In genomic region chr5:174198541-174198940, GRCh38 we compare ENCODE assay signal across 24 cellular contexts.
DNase-seq lines count a peak whose midpoint lies in the region; ATAC-seq, FAIRE-seq and TF ChIP-seq lines count a peak whose summit lies in the region.
"Had no signal": no experiment of that assay in that cellular context is flagged by ENCODE, and none has a peak within 500 bp of the region (broad histone marks: within the 10 kb centered on the region; RNA-seq: fewer than 3 reads in every experiment).

No MANE protein-coding gene starts in this region.

- H2AFZ ChIP-seq in HepG2 (ENCODE audit: low read length): no peak overlapping the region

- H3K4me3 ChIP-seq in HepG2 (replicated peaks in 1 of 3; ENCODE audit: insufficient read depth in 1 of 3, low read depth in 2 of 3, low read length in 3 of 3) (no peak overlapping the region), right lobe of liver (no peak overlapping the region)
- H3K4me3 ChIP-seq: A549, HAP-1 had no signal

- no peak overlapping the region for H3K9ac ChIP-seq in HepG2 (ENCODE audit: insufficient read depth, low read depth, low read length)

- H3K4me3 Mint-ChIP-seq in activated CD4-positive, alpha-beta T cell treated with anti-CD3 and anti-CD28 coated beads, Interleukin-2, amount 10 ng/mL, durations not matched to agents 7 days and 5 days: no peak overlapping the region
- H3K4me3 Mint-ChIP-seq in activated CD8-positive, alpha-beta T cell treated with anti-CD3 and anti-CD28 coated beads, Interleukin-2, amount 10 ng/mL, durations not matched to agents 7 days and 5 days: no peak overlapping the region
- H3K4me3 Mint-ChIP-seq: CD4-positive, alpha-beta memory T cell; HFFc6 had no signal

- no peaks in the 10 kb centered on the region; a peak in 1 of 5 replicates for H3K27me3 ChIP-seq in HepG2 (ENCODE audit: control insufficient read depth in 1 of 2, insufficient read depth in 2 of 2, low read length in 2 of 2)
- H3K27me3 ChIP-seq in right lobe of liver: no peaks in the 10 kb centered on the region

- TF ChIP-seq CTCF in HepG2 (CRISPR knock-in tag; IDR thresholded peaks at IDR 0.05) (no peak), right lobe of liver (IDR thresholded peaks at IDR 0.05) (no peak)

- no peaks in the 10 kb centered on the region for H3K9me3 Mint-ChIP-seq in activated CD4-positive, alpha-beta T cell treated with anti-CD3 and anti-CD28 coated beads, Interleukin-2, amount 10 ng/mL, durations not matched to agents 7 days and 5 days
- H3K9me3 Mint-ChIP-seq in activated CD8-positive, alpha-beta T cell treated with anti-CD3 and anti-CD28 coated beads, Interleukin-2, amount 10 ng/mL, durations not matched to agents 7 days and 5 days (ENCODE audit: insufficient read depth): no peaks in the 10 kb centered on the region

- FAIRE-seq in HepG2 (lab: Jason Lieb, UNC): no peak
- FAIRE-seq: A549, G401.6, GM12892, H54 had no signal

- BruUV-seq in HepG2 (replicated peaks; lab: Mats Ljungman, UMichigan): no TSS peak

- H4K20me1 ChIP-seq in HepG2 (ENCODE audit: insufficient read depth, low read length): no peaks in the 10 kb centered on the region

- no peak for ATAC-seq in HepG2
- no peak for ATAC-seq in right lobe of liver
- ATAC-seq in SK-N-SH treated with all-trans-retinoic acid at 6 μM for 48 hours: peak; percentile 19; the same call in 1 of the 3 replicates
- ATAC-seq in activated CD8-positive, alpha-beta T cell treated with anti-CD3 and anti-CD28 coated beads, Interleukin-2, amount 10 ng/mL, durations not matched to agents 7 days and 5 days: no peak
- no peak for ATAC-seq in HG02763 (IDR thresholded peaks at IDR 0.05; ENCODE audit: unreplicated experiment)

- CTCF ChIA-PET in HepG2 (lab: Yijun Ruan, JAX; ENCODE audit: low intra/inter-chr PET ratio, low total read pairs): no interaction called here
- CTCF ChIA-PET in activated CD4-positive, alpha-beta T cell treated with anti-CD3 and anti-CD28 coated beads, Interleukin-2, amount 10 ng/mL, durations not matched to agents 7 days and 5 days (lab: Charles Lee): no interaction called here
- CTCF ChIA-PET in activated CD8-positive, alpha-beta T cell treated with anti-CD3 and anti-CD28 coated beads, Interleukin-2, amount 10 ng/mL, durations not matched to agents 7 days and 5 days (lab: Charles Lee): no interaction called here

- no peaks in the 10 kb centered on the region for H3K4me1 ChIP-seq in HepG2 (ENCODE audit: insufficient read depth, low read length)
- no peaks in the 10 kb centered on the region for H3K4me1 ChIP-seq in right lobe of liver
- H3K4me1 ChIP-seq: A549, HAP-1 had no signal

- no peak overlapping the region for H3K4me2 ChIP-seq in HepG2 (ENCODE audit: low read depth, low read length)
- H3K4me2 ChIP-seq: A549 had no signal

- in situ Hi-C loops in HepG2 (cut with HindIII; ENCODE audit: extremely low pct_ligation_motif_present, low pct_unique_long_range_greater_than_20kb): no loop called here

- DNase-seq in HepG2 (ENCODE audit: low spot score) (no peak), right lobe of liver (no peak), RPMI7951 (ENCODE audit: low read depth) (peak; percentile 26), islet precursor cell (peak; percentile 75)
- no peak for DNase-seq in activated CD4-positive, alpha-beta T cell treated with anti-CD3 and anti-CD28 coated beads, Interleukin-2, amount 10 ng/mL, durations not matched to agents 7 days and 5 days
- DNase-seq in activated CD8-positive, alpha-beta T cell treated with anti-CD3 and anti-CD28 coated beads, Interleukin-2, amount 10 ng/mL, durations not matched to agents 7 days and 5 days: no peak
- DNase-seq: 8988T; ACHN; AML-193; C1 segment of cervical spinal cord; Calu3; CD4-positive, alpha-beta memory T cell; COR-L47; DMS53; DMS79 treated with DMSO at 0.1 percent for 48 hours; GOT3; HFFc6 had no signal

- no peaks in the 10 kb centered on the region for H3K4me1 Mint-ChIP-seq in activated CD4-positive, alpha-beta T cell treated with anti-CD3 and anti-CD28 coated beads, Interleukin-2, amount 10 ng/mL, durations not matched to agents 7 days and 5 days
- H3K4me1 Mint-ChIP-seq in activated CD8-positive, alpha-beta T cell treated with anti-CD3 and anti-CD28 coated beads, Interleukin-2, amount 10 ng/mL, durations not matched to agents 7 days and 5 days (ENCODE audit: low read depth): no peaks in the 10 kb centered on the region
- H3K4me1 Mint-ChIP-seq: CD4-positive, alpha-beta memory T cell had no signal

- TF ChIP-seq EP300 in HepG2 (IDR thresholded peaks at IDR 0.05; ENCODE audit: low read depth in 2 of 2, low read length in 2 of 2) (no peak), HepG2 (CRISPR knock-in tag; IDR thresholded peaks at IDR 0.05; ENCODE audit: borderline replicate concordance) (no peak)

- no CpG with 5 or more reads among the region's 8 CpGs for WGBS in HepG2 (ENCODE audit: low lambda C conversion rate)
- 87% methylated on average over 3 of the region's 8 CpGs for WGBS in right lobe of liver (ENCODE audit: insufficient coverage, low coverage, low lambda C conversion rate, missing lambda C conversion rate)

- H3K36me3 ChIP-seq in HepG2 (replicated peaks in 1 of 2; ENCODE audit: control insufficient read depth in 1 of 2, insufficient read depth in 2 of 2, low read length in 2 of 2): no peaks in the 10 kb centered on the region
- no peaks in the 10 kb centered on the region for H3K36me3 ChIP-seq in right lobe of liver
- H3K36me3 ChIP-seq: HAP-1 had no signal

- no peak for TF ChIP-seq RAD21 in HepG2 (CRISPR knock-in tag; IDR thresholded peaks at IDR 0.05)

- no peaks in the 10 kb centered on the region for H3K79me2 ChIP-seq in HepG2 (ENCODE audit: insufficient read depth, low read length)

- H3K27ac Mint-ChIP-seq in activated CD4-positive, alpha-beta T cell treated with anti-CD3 and anti-CD28 coated beads, Interleukin-2, amount 10 ng/mL, durations not matched to agents 7 days and 5 days: no peak overlapping the region
- H3K27ac Mint-ChIP-seq in activated CD8-positive, alpha-beta T cell treated with anti-CD3 and anti-CD28 coated beads, Interleukin-2, amount 10 ng/mL, durations not matched to agents 7 days and 5 days: no peak overlapping the region
- H3K27ac Mint-ChIP-seq: CD4-positive, alpha-beta memory T cell; HFFc6 had no signal

- POLR2A ChIA-PET in HepG2 (lab: Yijun Ruan, JAX): no interaction called here
- POLR2A ChIA-PET in activated CD4-positive, alpha-beta T cell treated with anti-CD3 and anti-CD28 coated beads, Interleukin-2, amount 10 ng/mL, durations not matched to agents 7 days and 5 days (lab: Charles Lee): no interaction called here
- POLR2A ChIA-PET in activated CD8-positive, alpha-beta T cell treated with anti-CD3 and anti-CD28 coated beads, Interleukin-2, amount 10 ng/mL, durations not matched to agents 7 days and 5 days (lab: Charles Lee): no interaction called here

- TF ChIP-seq POLR2A in HepG2 (IDR thresholded peaks at IDR 0.05; ENCODE audit: insufficient read depth in 1 of 2, low read depth in 2 of 2, low read length in 2 of 2) (no peak), right lobe of liver (IDR thresholded peaks at IDR 0.05) (no peak)

- no peaks in the 10 kb centered on the region for H3K36me3 Mint-ChIP-seq in activated CD4-positive, alpha-beta T cell treated with anti-CD3 and anti-CD28 coated beads, Interleukin-2, amount 10 ng/mL, durations not matched to agents 7 days and 5 days (ENCODE audit: low read depth)
- H3K36me3 Mint-ChIP-seq in activated CD8-positive, alpha-beta T cell treated with anti-CD3 and anti-CD28 coated beads, Interleukin-2, amount 10 ng/mL, durations not matched to agents 7 days and 5 days (ENCODE audit: low read depth): no peaks in the 10 kb centered on the region
- H3K36me3 Mint-ChIP-seq: CD4-positive, alpha-beta memory T cell had no signal

- H3K27me3 Mint-ChIP-seq in activated CD4-positive, alpha-beta T cell treated with anti-CD3 and anti-CD28 coated beads, Interleukin-2, amount 10 ng/mL, durations not matched to agents 7 days and 5 days: no peaks in the 10 kb centered on the region
- peaks cover 7% of the 10 kb centered on the region for H3K27me3 Mint-ChIP-seq in activated CD8-positive, alpha-beta T cell treated with anti-CD3 and anti-CD28 coated beads, Interleukin-2, amount 10 ng/mL, durations not matched to agents 7 days and 5 days (ENCODE audit: low read depth)

- intact Hi-C loops in HepG2 (cut with micrococcal nuclease; ENCODE audit: unreplicated experiment) (no loop called here), right lobe of liver (cut with DNase I) (no loop called here)

- no peaks in the 10 kb centered on the region for H3K9me3 ChIP-seq in HepG2 (ENCODE audit: low read length)
- no peaks in the 10 kb centered on the region for H3K9me3 ChIP-seq in right lobe of liver
- H3K9me3 ChIP-seq: HAP-1 had no signal

- H3K27ac ChIP-seq in HepG2 (ENCODE audit: extremely low read length, insufficient read depth, low read length) (no peak overlapping the region), right lobe of liver (no peak overlapping the region)
- H3K27ac ChIP-seq: A549 had no signal

TF ChIP-seq in HepG2, 621 proteins besides CTCF, POLR2A, EP300 and RAD21:
- TF ChIP-seq ZSCAN21 (CRISPR knock-in tag; IDR thresholded peaks at IDR 0.05; ENCODE audit: borderline replicate concordance) (no peak), ATF7 (IDR thresholded peaks at IDR 0.05) (peak; percentile 81), ATF7 (CRISPR knock-in tag; IDR thresholded peaks at IDR 0.05) (no peak), CREB1 (IDR thresholded peaks at IDR 0.05) (peak; percentile 80), CREB1 (CRISPR knock-in tag; IDR thresholded peaks at IDR 0.05) (no peak)

TF ChIP-seq in SK-N-SH treated with all-trans-retinoic acid at 6 μM for 48 hours, 23 proteins besides CTCF, POLR2A, EP300 and RAD21 (continues in another document):
- TF ChIP-seq OSR1 (CRISPR knock-in tag; IDR thresholded peaks at IDR 0.05) (no peak), CREB5 (CRISPR knock-in tag; IDR thresholded peaks at IDR 0.05; ENCODE audit: low read depth) (no peak), PPARA (CRISPR knock-in tag; IDR thresholded peaks at IDR 0.05; ENCODE audit: borderline replicate concordance) (0 out of 2 replicates have a peak, but pooled peaks have one; percentile 17), ARNTL (CRISPR knock-in tag; IDR thresholded peaks at IDR 0.05; ENCODE audit: borderline replicate concordance, low read depth) (0 out of 2 replicates have a peak, but pooled peaks have one; percentile 30), ZNF70 (CRISPR knock-in tag; IDR thresholded peaks at IDR 0.05) (peak; percentile 44; the same call in 1 of the 2 replicates), TCF4 (CRISPR knock-in tag; IDR thresholded peaks at IDR 0.05; ENCODE audit: borderline replicate concordance) (peak; percentile 72; the same call in 1 of the 2 replicates)

Comparison
In these comparisons a context has a peak if more than half of its experiments do, and no peak if none do; other contexts are left out.
1. DNase-seq: peak in RPMI7951 (single experiment) and islet precursor cell (single experiment); none in HepG2 (single experiment), right lobe of liver (0 of 3), activated CD4-positive, alpha-beta T cell treated with anti-CD3 and anti-CD28 coated beads, Interleukin-2, amount 10 ng/mL, durations not matched to agents 7 days and 5 days (single experiment) and activated CD8-positive, alpha-beta T cell treated with anti-CD3 and anti-CD28 coated beads, Interleukin-2, amount 10 ng/mL, durations not matched to agents 7 days and 5 days (single experiment).
2. Of the 2 proteins assayed by ChIP-seq in both HepG2 and SK-N-SH treated with all-trans-retinoic acid at 6 μM for 48 hours: peak only in HepG2: none; only in SK-N-SH treated with all-trans-retinoic acid at 6 μM for 48 hours: ARNTL; in both: none; in neither: 1.